ENCODE assay signal across 11 cellular contexts in the genomic region with DNA sequence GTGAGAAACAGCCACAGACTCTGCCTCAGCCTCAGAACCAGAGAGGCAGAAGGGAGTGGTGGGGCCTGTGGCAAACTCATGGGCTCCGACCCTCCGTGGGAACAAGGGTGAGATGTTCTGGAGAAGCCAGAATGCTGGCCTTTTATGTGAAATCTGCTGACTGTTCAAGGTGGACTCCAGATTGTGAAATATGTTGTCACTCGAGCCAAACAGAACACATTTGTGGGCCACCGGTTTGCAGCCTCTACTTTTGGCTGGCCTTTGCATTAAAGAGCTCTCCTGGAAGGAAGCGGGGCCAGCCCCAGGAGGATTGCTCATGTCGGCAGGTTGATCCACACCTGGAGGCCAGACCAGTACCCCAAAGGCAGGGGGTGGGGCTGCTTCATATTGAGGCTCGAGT.
DNase-seq lines count a peak whose midpoint lies in the region; ATAC-seq, FAIRE-seq and TF ChIP-seq lines count a peak whose summit lies in the region.
"Had no signal": no experiment of that assay in that cellular context is flagged by ENCODE, and none has a peak within 500 bp of the region (broad histone marks: within the 10 kb centered on the region; RNA-seq: fewer than 3 reads in every experiment).

No MANE protein-coding gene starts in this region.

- peaks cover 58% of the 10 kb centered on the region for H3K4me1 ChIP-seq in skeletal muscle satellite cell (ENCODE audit: control insufficient read depth, insufficient read depth, low read length)
- H3K4me1 ChIP-seq: BE2C had no signal

- peak; percentile 44 for DNase-seq in AG10803 (ENCODE audit: low read depth)
- DNase-seq in left lobe of liver (ENCODE audit: low spot score) = peak; percentile 79
- DNase-seq in superior temporal gyrus (ENCODE audit: extremely low spot score) = no peak
- no peak for DNase-seq in dermis blood vessel endothelial cell
- no peak for DNase-seq in HTR-8/SVneo (ENCODE audit: insufficient read length, low spot score)
- DNase-seq: BE2C, GDM1, NCI-H1092 had no signal

- H3K4me3 ChIP-seq in AG10803 (ENCODE audit: low read length) (no peak overlapping the region), skeletal muscle satellite cell (ENCODE audit: low read length) (no peak overlapping the region)

- H3K4me2 ChIP-seq in skeletal muscle satellite cell (ENCODE audit: low read length) = no peak overlapping the region

- FAIRE-seq in HTR-8/SVneo (lab: Jason Lieb, UNC) = no peak

- ATAC-seq in left lobe of liver (peak; percentile 27), GM18870 (IDR thresholded peaks at IDR 0.05; ENCODE audit: unreplicated experiment) (no peak)

- H3K27me3 ChIP-seq in skeletal muscle satellite cell (ENCODE audit: control insufficient read depth, insufficient read depth, low read length) = no peaks in the 10 kb centered on the region
- H3K27me3 ChIP-seq: BE2C had no signal

- peak overlapping the region; percentile 2 for H3K27ac ChIP-seq in angular gyrus (ENCODE audit: low read depth, low read length)

- no peaks in the 10 kb centered on the region for H3K9me3 ChIP-seq in skeletal muscle satellite cell (replicated peaks; ENCODE audit: low read length)
- H3K9me3 ChIP-seq: BE2C had no signal

- peak overlapping the region; percentile 89 for H3K9ac ChIP-seq in skeletal muscle satellite cell (ENCODE audit: low read depth, low read length)

- TF ChIP-seq CTCF in AG10803 (conservative IDR thresholded peaks at IDR 0.05; ENCODE audit: low read length) = no peak

- peaks cover 51% of the 10 kb centered on the region for H3K36me3 ChIP-seq in skeletal muscle satellite cell (ENCODE audit: insufficient read depth, low read length)

Comparison
In these comparisons a context has a peak if more than half of its experiments do, and no peak if none do; other contexts are left out.
1. DNase-seq: peak in AG10803 (single experiment) and left lobe of liver (single experiment); none in superior temporal gyrus (single experiment), dermis blood vessel endothelial cell (single experiment) and HTR-8/SVneo (single experiment).